8 cellular contexts compared by ENCODE assay signal in genomic region chr20:63309261-63310071, GRCh38. TPM values are rescaled to one million over a fixed set of nuclear protein-coding genes. Genes with fewer than 3 reads are reported as not detected.
DNase-seq lines count a peak whose midpoint lies in the region; ATAC-seq, FAIRE-seq and TF ChIP-seq lines count a peak whose summit lies in the region.

No MANE protein-coding gene starts in this region.

- peak; percentile 46 for DNase-seq in A172 (ENCODE audit: low spot score)
- peak; percentile 39 for DNase-seq in EL
- DNase-seq in NCI-H748 (lab: John Stamatoyannopoulos, UW; ENCODE audit: unreplicated experiment) = peak; percentile 52
- no peak for DNase-seq in GM12878 (ENCODE audit: low read depth, low spot score)
- DNase-seq in kidney = no peak
- no peak for DNase-seq in tibial nerve (ENCODE audit: low spot score in 2 of 2)
- no peak for DNase-seq in aorta

- peak; percentile 37 to 67 (median 49); a peak in 5 of 6 replicates for TF ChIP-seq CTCF in GM12878 (IDR thresholded peaks at IDR 0.05 in 2 of 3, conservative IDR thresholded peaks at IDR 0.05 in 1 of 3; ENCODE audit: control insufficient read depth in 2 of 3, extremely low read depth in 1 of 3, insufficient read depth in 1 of 3, low read depth in 3 of 3, low read length in 3 of 3)
- peak; percentile 70 for TF ChIP-seq CTCF in kidney (IDR thresholded peaks at IDR 0.05; ENCODE audit: borderline replicate concordance, extremely low read depth, insufficient read depth)
- TF ChIP-seq CTCF in tibial nerve (IDR thresholded peaks at IDR 0.05) = peak; percentile 65 to 85 (median 75)

- ATAC-seq in GM12878 = peak; percentile 76
- ATAC-seq in aorta (ENCODE audit: low FRiP score) = no peak
- no peak for ATAC-seq in HG02571 (IDR thresholded peaks at IDR 0.05; ENCODE audit: unreplicated experiment)

- no peaks in the 10 kb centered on the region for H3K27me3 ChIP-seq in GM12878 (replicated peaks in 1 of 2; ENCODE audit: control insufficient read depth in 2 of 2, insufficient read depth in 2 of 2, low read length in 1 of 2)
- peaks cover 0 to 48% of the 10 kb centered on the region in 2 donors for H3K27me3 ChIP-seq in tibial nerve
- H3K27me3 ChIP-seq in aorta (ENCODE audit: control insufficient read depth in 1 of 2, insufficient read depth in 2 of 2, low read length in 1 of 2) = no peaks in the 10 kb centered on the region

- 43% methylated on average over 35 of the region's 35 CpGs for WGBS in GM12878 (ENCODE audit: insufficient coverage, insufficient replicate concordance, low lambda C conversion rate, missing lambda C conversion rate)
- 35 to 43% methylated on average over 25 to 27 of the region's 35 CpGs for WGBS in tibial nerve, 2 donors
- 29 to 36% methylated on average over 35 of the region's 35 CpGs for WGBS in aorta, 2 donors

- no peak overlapping the region for H2AFZ ChIP-seq in GM12878 (ENCODE audit: control insufficient read depth, low read depth, low read length)

- SMC1A ChIA-PET in GM12878 (lab: Charles Lee; ENCODE audit: uncharacterized antibody, unreplicated experiment) = interaction anchor here (0.7 kb wide), 1 partner anchor 72 kb away, joined by 4 read pairs; no protein-coding TSS in a partner anchor

- intact Hi-C loops in GM12878 (cut with micrococcal nuclease; ENCODE audit: unreplicated experiment) = no loop called here
- intact Hi-C loops in kidney (cut with DNase I) = no loop called here
- intact Hi-C loops in aorta (cut with DNase I) = no loop called here

- in situ Hi-C loops in GM12878 (cut with MboI) = no loop called here

- no peaks in the 10 kb centered on the region for H4K20me1 ChIP-seq in GM12878 (ENCODE audit: control insufficient read depth, insufficient read depth)

- H3K4me3 ChIP-seq in GM12878 (no peak overlapping the region), kidney (ENCODE audit: low read length in 2 of 2) (no peak overlapping the region), tibial nerve (no peak overlapping the region), aorta (ENCODE audit: low read length in 2 of 2) (no peak overlapping the region)

- no peak for TF ChIP-seq EP300 in GM12878 (IDR thresholded peaks at IDR 0.05; ENCODE audit: borderline replicate concordance in 1 of 2, control insufficient read depth in 1 of 2, low read depth in 2 of 2, low read length in 2 of 2)
- no peak for TF ChIP-seq EP300 in tibial nerve (IDR thresholded peaks at IDR 0.05)

- RAD21 ChIA-PET in GM12878 (lab: Charles Lee; ENCODE audit: unreplicated experiment) = interaction anchor here (0.8 to 1.8 kb wide), 4 partner anchors 15 to 86 kb away, joined by 3 to 5 read pairs (median 3); no protein-coding TSS in a partner anchor

- H3K4me1 ChIP-seq in GM12878 (ENCODE audit: control insufficient read depth, insufficient read depth, low read length) (no peaks in the 10 kb centered on the region), kidney (ENCODE audit: control insufficient read depth in 1 of 2, insufficient read depth in 1 of 2, low read depth in 1 of 2, low read length in 2 of 2) (no peaks in the 10 kb centered on the region), tibial nerve (peaks cover 0 to 6% (median 0%) of the 10 kb centered on the region in 4 donors), aorta (ENCODE audit: control insufficient read depth in 1 of 2, insufficient read depth in 2 of 2, low read length in 2 of 2) (no peaks in the 10 kb centered on the region)

- H3K4me2 ChIP-seq in GM12878 (ENCODE audit: control insufficient read depth, insufficient read depth) = no peak overlapping the region

- H3K9me3 ChIP-seq in GM12878 (replicated peaks; ENCODE audit: control insufficient read depth, insufficient read depth, low read length) = no peaks in the 10 kb centered on the region
- no peaks in the 10 kb centered on the region for H3K9me3 ChIP-seq in kidney (ENCODE audit: control insufficient read depth in 1 of 2, low read length in 2 of 2)
- no peaks in the 10 kb centered on the region for H3K9me3 ChIP-seq in tibial nerve
- no peaks in the 10 kb centered on the region for H3K9me3 ChIP-seq in aorta (ENCODE audit: control insufficient read depth, low read length)

- BruUV-seq in GM12878 (replicated peaks; lab: Mats Ljungman, UMichigan) = no TSS peak

- H3K79me2 ChIP-seq in GM12878 (ENCODE audit: control insufficient read depth, insufficient read depth, low read length) = no peaks in the 10 kb centered on the region

- H3K36me3 ChIP-seq in GM12878 (ENCODE audit: control insufficient read depth in 2 of 2, insufficient read depth in 2 of 2, low read length in 1 of 2) (no peaks in the 10 kb centered on the region), kidney (ENCODE audit: control insufficient read depth in 1 of 2, insufficient read depth in 2 of 2, low read length in 2 of 2) (no peaks in the 10 kb centered on the region), tibial nerve (no peaks in the 10 kb centered on the region), aorta (ENCODE audit: control insufficient read depth in 1 of 2, insufficient read depth in 2 of 2, low read length in 1 of 2) (no peaks in the 10 kb centered on the region)

- H3K9ac ChIP-seq in GM12878 (ENCODE audit: control insufficient read depth, insufficient read depth, low read length) = no peak overlapping the region
- no peak overlapping the region for H3K9ac ChIP-seq in kidney (ENCODE audit: low read length in 2 of 2)

- no peak for TF ChIP-seq POLR2A in GM12878 (IDR thresholded peaks at IDR 0.05; ENCODE audit: low read depth, low read length)
- TF ChIP-seq POLR2A in tibial nerve (IDR thresholded peaks at IDR 0.05) = no peak

- 0 out of 2 replicates have a peak, but pooled peaks have one; percentile 28 for TF ChIP-seq RAD21 in GM12878 (IDR thresholded peaks at IDR 0.05; ENCODE audit: insufficient read depth, low read depth, low read length)

- CTCF ChIA-PET in GM12878 (lab: Yijun Ruan, JAX) = interaction anchor here (0.6 to 2.1 kb wide), 3 partner anchors 73 to 187 kb away, joined by 3 to 12 read pairs (median 3); no protein-coding TSS in a partner anchor

- no peak overlapping the region for H3K27ac ChIP-seq in GM12878 (ENCODE audit: control insufficient read depth, insufficient read depth)
- H3K27ac ChIP-seq in kidney (ENCODE audit: low read depth in 2 of 2, low read length in 2 of 2) = no peak overlapping the region
- H3K27ac ChIP-seq in tibial nerve = no peak overlapping the region
- H3K27ac ChIP-seq in aorta (ENCODE audit: low read depth in 1 of 2, low read length in 2 of 2) = no peak overlapping the region

- POLR2A ChIA-PET in GM12878 (lab: Charles Lee) = no interaction called here

- no peak for FAIRE-seq in GM12878 (lab: Jason Lieb, UNC)
- no peak for FAIRE-seq in kidney (lab: Jason Lieb, UNC)

RNA-seq across cellular contexts. Expression of gene COL20A1, which starts 16.5 kb away (rescaled TPM):
- 0.36 TPM in 1 of 2 replicates, not detected in the other for total RNA-seq in A172 (2014; rRNA removed; shearing (Covaris generic))
- total RNA-seq in GM12878 (2013; cell fraction: nucleolus; rRNA removed) = not detected in 2 replicates
- total RNA-seq in GM12878 (2014; rRNA removed) (not detected in 2 replicates), GM12878 (2014; rRNA removed; fragmentation: Illumina TruSeq; extraction: Trizol) (not detected in 2 replicates), GM12878 (2021) (not detected in 2 replicates), kidney (not detected), tibial nerve (under 1 TPM in 2 of 4 donors, not detected in 2; 0.20 to 0.44 TPM), aorta (under 1 TPM in 1 of 2 donors, not detected in 1; 0.09 TPM)
- not detected for polyA plus RNA-seq in GM12878 (2011; ENCODE audit: low read depth)
- polyA plus RNA-seq in GM12878 (2011; rRNA removed) (not detected in 2 replicates), GM12878 (2014; fragmentation: Illumina TruSeq; extraction: Trizol) (not detected in 2 replicates), GM12878 (2014; fragmentation: Nextera tagmentation; extraction: Ambion mirVana) (not detected), GM12878 (2014; rRNA removed) (not detected in 2 replicates), GM12878 (2016; fragmentation: Nextera tagmentation; extraction: Ambion mirVana) (not detected), kidney (ENCODE audit: insufficient read depth, low read depth, low replicate concordance) (0.58 TPM), aorta (under 1 TPM in 1 of 2 donors, not detected in 1; 0.15 TPM)
- not detected in 2 replicates for polyA plus RNA-seq in GM12878 (2011; cell fraction: cytosol; rRNA removed)
- polyA plus RNA-seq in GM12878 (2011; cell fraction: nucleus; rRNA removed) = 0.10 and 0.18 TPM in 2 replicates
- polyA plus RNA-seq in GM12878 (2012) = not detected in 2 replicates
- polyA minus RNA-seq in GM12878 (2011; rRNA and poly(A)+ RNA removed) = not detected in 2 replicates
- not detected in 2 replicates for polyA minus RNA-seq in GM12878 (2011; cell fraction: cytosol; rRNA and poly(A)+ RNA removed)
- not detected in 2 replicates for polyA minus RNA-seq in GM12878 (2011; cell fraction: nucleus; rRNA and poly(A)+ RNA removed)

RNA-seq across cellular contexts. Expression of gene ARFGAP1, which starts 36.9 kb away (rescaled TPM):
- 64.4 and 65.8 TPM in 2 replicates for total RNA-seq in A172 (2014; rRNA removed; shearing (Covaris generic))
- total RNA-seq in GM12878 (2013; cell fraction: nucleolus; rRNA removed) = 164 and 192 TPM in 2 replicates
- total RNA-seq in GM12878 (2014; rRNA removed) (32.1 and 40.5 TPM in 2 replicates), GM12878 (2014; rRNA removed; fragmentation: Illumina TruSeq; extraction: Trizol) (15.6 and 16.9 TPM in 2 replicates), GM12878 (2021) (67.4 and 79.9 TPM in 2 replicates), kidney (84.3 TPM), tibial nerve (100 to 1,000 TPM in 1 of 4 donors, 10 to 100 TPM in 3; 55.3 to 124 (median 68.6) TPM), aorta (10 to 100 TPM; 75.6 to 88.2 TPM)
- 31.0 TPM for polyA plus RNA-seq in GM12878 (2011; ENCODE audit: low read depth)
- polyA plus RNA-seq in GM12878 (2011; rRNA removed) (19.2 and 26.1 TPM in 2 replicates), GM12878 (2014; fragmentation: Illumina TruSeq; extraction: Trizol) (6.8 and 15.9 TPM in 2 replicates), GM12878 (2014; fragmentation: Nextera tagmentation; extraction: Ambion mirVana) (1 to 10 TPM in 1 of 2 experiments, under 1 TPM in 1; 0.45 to 1.5 TPM), GM12878 (2014; rRNA removed) (56.4 and 58.9 TPM in 2 replicates), GM12878 (2016; fragmentation: Nextera tagmentation; extraction: Ambion mirVana) (10 to 100 TPM; 35.6 to 36.6 TPM), kidney (ENCODE audit: insufficient read depth, low read depth, low replicate concordance) (40.4 TPM), aorta (100 to 1,000 TPM in 1 of 2 donors, 10 to 100 TPM in 1; 21.7 to 202 TPM)
- polyA plus RNA-seq in GM12878 (2011; cell fraction: cytosol; rRNA removed) = 37.0 and 50.6 TPM in 2 replicates
- 540 and 583 TPM in 2 replicates for polyA plus RNA-seq in GM12878 (2011; cell fraction: nucleus; rRNA removed)
- 72.1 and 81.0 TPM in 2 replicates for polyA plus RNA-seq in GM12878 (2012)
- 26.0 and 32.3 TPM in 2 replicates for polyA minus RNA-seq in GM12878 (2011; rRNA and poly(A)+ RNA removed)
- 13.7 and 14.7 TPM in 2 replicates for polyA minus RNA-seq in GM12878 (2011; cell fraction: cytosol; rRNA and poly(A)+ RNA removed)
- polyA minus RNA-seq in GM12878 (2011; cell fraction: nucleus; rRNA and poly(A)+ RNA removed) = 64.4 and 75.1 TPM in 2 replicates

RNA-seq across cellular contexts. Expression of gene CHRNA4, which starts 51.7 kb away (rescaled TPM):
- total RNA-seq in A172 (2014; rRNA removed; shearing (Covaris generic)) = 0.03 and 0.07 TPM in 2 replicates
- not detected in 2 replicates for total RNA-seq in GM12878 (2013; cell fraction: nucleolus; rRNA removed)
- total RNA-seq in GM12878 (2014; rRNA removed) (0.06 TPM in 1 of 2 replicates, not detected in the other), GM12878 (2014; rRNA removed; fragmentation: Illumina TruSeq; extraction: Trizol) (not detected in 2 replicates), GM12878 (2021) (0.21 and 0.41 TPM in 2 replicates), kidney (0.44 TPM), tibial nerve (1 to 10 TPM in 1 of 4 donors, under 1 TPM in 1, not detected in 2; 0.20 to 1.5 TPM), aorta (not detected)
- polyA plus RNA-seq in GM12878 (2011; ENCODE audit: low read depth) = not detected
- polyA plus RNA-seq in GM12878 (2011; rRNA removed) (not detected in 2 replicates), GM12878 (2014; fragmentation: Illumina TruSeq; extraction: Trizol) (0.04 TPM in 1 of 2 replicates, not detected in the other), GM12878 (2014; fragmentation: Nextera tagmentation; extraction: Ambion mirVana) (not detected), GM12878 (2014; rRNA removed) (0.04 and 0.06 TPM in 2 replicates), GM12878 (2016; fragmentation: Nextera tagmentation; extraction: Ambion mirVana) (under 1 TPM in 1 of 2 experiments, not detected in 1; 0.13 TPM), kidney (ENCODE audit: insufficient read depth, low read depth, low replicate concordance) (0.67 TPM), aorta (not detected)
- polyA plus RNA-seq in GM12878 (2011; cell fraction: cytosol; rRNA removed) = not detected in 2 replicates
- not detected in 2 replicates for polyA plus RNA-seq in GM12878 (2011; cell fraction: nucleus; rRNA removed)
- 0.16 and 0.38 TPM in 2 replicates for polyA plus RNA-seq in GM12878 (2012)
- 2.6 TPM in 1 of 2 replicates, not detected in the other for polyA minus RNA-seq in GM12878 (2011; rRNA and poly(A)+ RNA removed)
- not detected in 2 replicates for polyA minus RNA-seq in GM12878 (2011; cell fraction: cytosol; rRNA and poly(A)+ RNA removed)
- polyA minus RNA-seq in GM12878 (2011; cell fraction: nucleus; rRNA and poly(A)+ RNA removed) = not detected in 2 replicates

RNA-seq across cellular contexts. Expression of gene NKAIN4, which starts 55.2 kb away (rescaled TPM):
- not detected in 2 replicates for total RNA-seq in A172 (2014; rRNA removed; shearing (Covaris generic))
- total RNA-seq in GM12878 (2013; cell fraction: nucleolus; rRNA removed) = not detected in 2 replicates
- not detected in 2 replicates for total RNA-seq in GM12878 (2014; rRNA removed)
- not detected in 2 replicates for total RNA-seq in GM12878 (2014; rRNA removed; fragmentation: Illumina TruSeq; extraction: Trizol)
- total RNA-seq in GM12878 (2021) = not detected in 2 replicates
- not detected for polyA plus RNA-seq in GM12878 (2011; ENCODE audit: low read depth)
- polyA plus RNA-seq in GM12878 (2011; rRNA removed) = not detected in 2 replicates
- not detected in 2 replicates for polyA plus RNA-seq in GM12878 (2011; cell fraction: cytosol; rRNA removed)
- polyA plus RNA-seq in GM12878 (2011; cell fraction: nucleus; rRNA removed) = not detected in 2 replicates
- polyA plus RNA-seq in GM12878 (2012) = not detected in 2 replicates
- polyA plus RNA-seq in GM12878 (2014; fragmentation: Illumina TruSeq; extraction: Trizol) = not detected in 2 replicates
- polyA plus RNA-seq in GM12878 (2014; fragmentation: Nextera tagmentation; extraction: Ambion mirVana) = not detected
- polyA plus RNA-seq in GM12878 (2014; rRNA removed) = not detected in 2 replicates
- polyA plus RNA-seq in GM12878 (2016; fragmentation: Nextera tagmentation; extraction: Ambion mirVana) = under 1 TPM in 1 of 2 experiments, not detected in 1; 0.11 TPM
- not detected in 2 replicates for polyA minus RNA-seq in GM12878 (2011; rRNA and poly(A)+ RNA removed)
- not detected in 2 replicates for polyA minus RNA-seq in GM12878 (2011; cell fraction: cytosol; rRNA and poly(A)+ RNA removed)
- not detected in 2 replicates for polyA minus RNA-seq in GM12878 (2011; cell fraction: nucleus; rRNA and poly(A)+ RNA removed)
- total RNA-seq in kidney = 29.7 TPM
- 107 TPM for polyA plus RNA-seq in kidney (ENCODE audit: insufficient read depth, low read depth, low replicate concordance)
- 1 to 10 TPM; 1.2 to 7.2 (median 3.1) TPM for total RNA-seq in tibial nerve
- not detected for total RNA-seq in aorta
- polyA plus RNA-seq in aorta = not detected

Comparison
In these comparisons a context has a peak if more than half of its experiments do, and no peak if none do; other contexts are left out.
1. DNase-seq: peak in A172 (single experiment), EL (single experiment) and NCI-H748 (single experiment); none in GM12878 (single experiment), kidney (single experiment), tibial nerve (0 of 2) and aorta (0 of 2).
2. Peak in every context shown above with its lines, with median percentiles within 50 percentile points of each other: CTCF ChIP-seq.